14 cellular contexts compared by ENCODE assay signal in genomic region chr20:48886189-48886588, GRCh38.
"Had no signal": no experiment of that assay in that cellular context is flagged by ENCODE, and none has a peak within 500 bp of the region (broad histone marks: within the 10 kb centered on the region; RNA-seq: fewer than 3 reads in every experiment).

No MANE protein-coding gene starts in this region.

- H3K36me3 ChIP-seq: ovary, right atrium auricular region, suprapubic skin, tibial artery, upper lobe of right lung had no signal

- H3K27me3 ChIP-seq: ovary, right atrium auricular region, upper lobe of right lung had no signal

- H3K4me3 ChIP-seq: coronary artery, ovary, right atrium auricular region, suprapubic skin, tibial artery, upper lobe of right lung had no signal

- ATAC-seq: natural killer cell; stimulated activated naive CD8-positive, alpha-beta T cell treated with anti-CD3 and anti-CD28 coated beads, Interleukin-15, Interleukin-2, amounts not matched to agents 100 U/mL and 50 U/mL, for 24 hours; upper lobe of right lung had no signal

- H3K9me3 ChIP-seq: ovary, right atrium auricular region, suprapubic skin, tibial artery, upper lobe of right lung had no signal

- H3K27ac ChIP-seq: coronary artery, ovary, right atrium auricular region, suprapubic skin, tibial artery, upper lobe of right lung had no signal

- H3K4me1 ChIP-seq: right atrium auricular region, suprapubic skin, tibial artery, upper lobe of right lung had no signal

- DNase-seq: effector CD4-positive, alpha-beta T cell; foreskin melanocyte; kidney glomerular epithelial cell; mammary epithelial cell; natural killer cell; ovary; small intestine; stimulated activated CD4-positive, alpha-beta T cell treated with anti-CD3 and anti-CD28 coated beads, Interleukin-12 subunit alpha, Interleukin-12 subunit beta, amount 100 ng/mL, for 4 hours; stimulated activated naive CD8-positive, alpha-beta T cell treated with anti-CD3 and anti-CD28 coated beads, Interleukin-15, Interleukin-2, amounts not matched to agents 100 U/mL and 50 U/mL, for 24 hours; tibial artery; upper lobe of right lung had no signal
